8 cellular contexts compared by ENCODE assay signal in the genomic region with DNA sequence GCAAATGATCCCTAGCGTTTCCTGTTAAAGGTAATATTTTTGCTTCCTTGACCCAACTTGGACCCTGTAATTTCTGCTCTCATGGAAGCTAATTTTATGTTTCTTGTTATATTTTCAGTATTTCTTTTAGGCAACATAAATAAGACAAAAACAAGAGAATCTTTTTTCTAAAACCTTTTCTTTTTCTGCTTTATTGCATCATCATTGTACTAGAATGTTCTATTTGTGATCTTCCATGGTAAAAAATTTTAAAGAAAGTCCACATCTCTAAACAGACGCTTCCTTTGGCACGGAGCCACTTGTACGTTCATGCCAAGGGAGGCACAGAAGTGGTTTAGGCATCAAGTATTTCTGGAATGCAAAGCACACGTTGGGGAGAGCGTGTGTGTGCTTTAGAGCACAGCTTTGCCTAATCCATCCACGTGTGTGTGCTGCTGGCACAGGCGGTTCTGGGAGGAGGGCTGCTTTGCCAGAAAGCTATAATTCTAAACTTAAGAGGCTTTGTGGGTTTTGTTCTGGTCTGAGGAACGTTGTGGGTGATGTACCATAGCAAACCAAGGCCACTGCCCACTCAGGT.
DNase-seq lines count a peak whose midpoint lies in the region; ATAC-seq and TF ChIP-seq lines count a peak whose summit lies in the region.

No MANE protein-coding gene starts in this region.

- H3K27me3 ChIP-seq in Peyer's patch (no peaks in the 10 kb centered on the region), esophagus squamous epithelium (no peaks in the 10 kb centered on the region)

- DNase-seq in EL (peak; percentile 97), Peyer's patch (peak in 1 of 3 donors; percentile 53), esophagus squamous epithelium (lab: John Stamatoyannopoulos, UW) (no peak), posterior cingulate gyrus (peak in 6 of 10 donors; percentile 27 to 90 (median 68)), Kasumi-1 (lab: John Stamatoyannopoulos, UW) (no peak), HuH-7 (ENCODE audit: low spot score) (no peak)

- peaks cover 0 to 10% (median 0%) of the 10 kb centered on the region in 4 donors for H3K4me1 ChIP-seq in Peyer's patch
- peaks cover 4 to 50% (median 18%) of the 10 kb centered on the region in 3 donors for H3K4me1 ChIP-seq in esophagus squamous epithelium

- H3K36me3 ChIP-seq in Peyer's patch (no peaks in the 10 kb centered on the region), esophagus squamous epithelium (peaks cover 0 to 37% (median 0%) of the 10 kb centered on the region in 3 donors)

- TF ChIP-seq CTCF in Peyer's patch (IDR thresholded peaks at IDR 0.05): no peak
- TF ChIP-seq CTCF in esophagus squamous epithelium (IDR thresholded peaks at IDR 0.05): no peak

- H3K27ac ChIP-seq in Peyer's patch (peak overlapping the region in 3 of 4 donors; percentile 53 to 72 (median 61)), esophagus squamous epithelium (peak overlapping the region; percentile 65 to 84 (median 80))

- 18 to 25% methylated on average over 9 of the region's 9 CpGs for WGBS in esophagus squamous epithelium, 2 donors

- no peaks in the 10 kb centered on the region for H3K9me3 ChIP-seq in Peyer's patch
- no peaks in the 10 kb centered on the region for H3K9me3 ChIP-seq in esophagus squamous epithelium

- ATAC-seq in HG03378 (IDR thresholded peaks at IDR 0.05; ENCODE audit: unreplicated experiment): no peak
- ATAC-seq in activated CD4-positive, CD25-positive, alpha-beta regulatory T cell treated with anti-CD3 and anti-CD28 coated beads, Interleukin-2, amount 50 U/mL, for 24 hours: no peak

- TF ChIP-seq POLR2A in Peyer's patch (IDR thresholded peaks at IDR 0.05) (no peak), esophagus squamous epithelium (IDR thresholded peaks at IDR 0.05) (no peak)

- H3K4me3 ChIP-seq in Peyer's patch (no peak overlapping the region), esophagus squamous epithelium (no peak overlapping the region)

- intact Hi-C loops in esophagus squamous epithelium (cut with DNase I): no loop called here
- intact Hi-C loops in posterior cingulate gyrus (cut with DNase I): no loop called here

Comparison
In these comparisons a context has a peak if more than half of its experiments do, and no peak if none do; other contexts are left out.
1. DNase-seq: peak in EL (single experiment) and posterior cingulate gyrus (6 of 10); none in esophagus squamous epithelium (single experiment), Kasumi-1 (0 of 2) and HuH-7 (single experiment).